ENCODE assay signal across 22 cellular contexts in the genomic region with DNA sequence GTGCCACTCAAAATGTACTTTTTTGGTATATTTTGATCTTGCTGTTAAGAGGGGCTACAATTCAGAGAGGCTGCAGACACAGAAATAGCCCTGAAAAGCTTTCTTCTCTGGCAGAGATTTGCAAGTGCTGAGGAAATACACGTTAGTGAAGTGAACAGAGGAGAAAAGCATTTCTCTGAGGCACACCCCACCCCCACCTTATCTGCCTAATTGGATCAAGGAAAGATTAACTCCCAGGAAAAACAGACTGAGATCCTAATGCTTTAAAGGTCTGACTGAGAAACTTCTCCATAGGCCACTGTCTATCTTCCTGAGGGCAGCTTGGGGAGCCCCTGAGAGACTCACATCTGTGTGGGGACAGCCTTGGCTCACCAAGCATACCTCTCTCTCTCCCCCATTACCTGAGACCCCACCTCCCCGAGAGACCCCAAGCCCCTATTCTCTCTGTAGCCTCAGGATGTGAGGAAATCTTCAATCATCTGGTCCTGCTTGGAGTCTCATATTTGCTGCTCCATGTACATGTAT. TPM values are rescaled to one million over a fixed set of nuclear protein-coding genes. Genes with fewer than 3 reads are reported as not detected.
A peak's percentile ranks its signal among the peaks of the same experiment; 100 is the strongest.
DNase-seq lines count a peak whose midpoint lies in the region; ATAC-seq and TF ChIP-seq lines count a peak whose summit lies in the region.
"Had no signal": no experiment of that assay in that cellular context is flagged by ENCODE, and none has a peak within 500 bp of the region (broad histone marks: within the 10 kb centered on the region; RNA-seq: fewer than 3 reads in every experiment).

No MANE protein-coding gene starts in this region.

- H3K27me3 ChIP-seq in A673 (replicated peaks; ENCODE audit: insufficient read depth, low read depth, low read length, poor library complexity) = no peaks in the 10 kb centered on the region
- H3K27me3 ChIP-seq in esophagus squamous epithelium = no peaks in the 10 kb centered on the region
- no peaks in the 10 kb centered on the region for H3K27me3 ChIP-seq in neuronal stem cell (ENCODE audit: control insufficient read depth in 3 of 3, insufficient read depth in 3 of 3, low read depth in 1 of 3, low read length in 3 of 3)
- H3K27me3 ChIP-seq: BLaER1 treated with 17β-estradiol and CSF1 and Interleukin-3, amounts not matched to agents 10 nM and 100 nM had no signal

- 46 to 67% methylated on average over 2 of the region's 2 CpGs for WGBS in esophagus squamous epithelium, 2 donors
- no CpG with 5 or more reads among the region's 2 CpGs for WGBS in neuronal stem cell (ENCODE audit: extremely low coverage in 2 of 2, insufficient read length in 2 of 2, insufficient replicate concordance in 1 of 2), 2 donors

- H3K4me2 ChIP-seq in neuronal stem cell (ENCODE audit: insufficient read depth, low read length, poor library complexity, severe bottlenecking) = no peak overlapping the region
- H3K4me2 ChIP-seq: BLaER1 treated with 17β-estradiol and CSF1 and Interleukin-3, amounts not matched to agents 10 nM and 100 nM had no signal

- H3K4me1 ChIP-seq in A673 (ENCODE audit: insufficient read depth, low read length, poor library complexity, severe bottlenecking) (peaks cover 45% of the 10 kb centered on the region), esophagus squamous epithelium (peaks cover 4 to 26% (median 13%) of the 10 kb centered on the region in 3 donors), neuronal stem cell (ENCODE audit: control insufficient read depth in 2 of 2, insufficient read depth in 1 of 2, low read depth in 1 of 2, low read length in 2 of 2) (peaks cover 0 to 10% of the 10 kb centered on the region in 2 donors)
- H3K4me1 ChIP-seq: BLaER1 treated with 17β-estradiol and CSF1 and Interleukin-3, amounts not matched to agents 10 nM and 100 nM had no signal

- no peak overlapping the region for H3K9ac ChIP-seq in neuronal stem cell (ENCODE audit: low read depth, low read length, poor library complexity)
- H3K9ac ChIP-seq: BLaER1 treated with 17β-estradiol and CSF1 and Interleukin-3, amounts not matched to agents 10 nM and 100 nM had no signal

- intact Hi-C loops in A673 (cut with micrococcal nuclease; ENCODE audit: unreplicated experiment) = no loop called here
- intact Hi-C loops in esophagus squamous epithelium (cut with DNase I) = no loop called here

- H2BK12ac ChIP-seq in neuronal stem cell (ENCODE audit: low read length) = no peak overlapping the region

- no peak overlapping the region for H2BK5ac ChIP-seq in neuronal stem cell (ENCODE audit: low read length)

- peak overlapping the region; percentile 79 for H3K27ac ChIP-seq in A673 (ENCODE audit: low read depth, low read length, poor library complexity, severe bottlenecking)
- H3K27ac ChIP-seq in esophagus squamous epithelium = peak overlapping the region; percentile 5 to 76 (median 48)
- no peak overlapping the region for H3K27ac ChIP-seq in neuronal stem cell (replicated peaks; ENCODE audit: low read length)
- H3K27ac ChIP-seq: BLaER1 treated with 17β-estradiol and CSF1 and Interleukin-3, amounts not matched to agents 10 nM and 100 nM; HL-60 had no signal

- no peak overlapping the region for H2AFZ ChIP-seq in neuronal stem cell (ENCODE audit: low read length)

- H4K91ac ChIP-seq in neuronal stem cell (ENCODE audit: low read depth, low read length, poor library complexity) = no peak overlapping the region

- CTCF ChIA-PET in A673 (lab: Charles Lee) = no interaction called here

- POLR2A ChIA-PET in A673 (lab: Charles Lee; ENCODE audit: low non-redundant PET) = no interaction called here

- no peak overlapping the region for H2AK5ac ChIP-seq in neuronal stem cell (ENCODE audit: low read depth, low read length)

- no peaks in the 10 kb centered on the region for H3K36me3 ChIP-seq in A673 (ENCODE audit: insufficient read depth, low read length, poor library complexity, severe bottlenecking)
- H3K36me3 ChIP-seq in esophagus squamous epithelium = no peaks in the 10 kb centered on the region
- H3K36me3 ChIP-seq in neuronal stem cell (replicated peaks in 1 of 2; ENCODE audit: control insufficient read depth in 2 of 2, insufficient read depth in 2 of 2, low read length in 2 of 2) = no peaks in the 10 kb centered on the region
- H3K36me3 ChIP-seq: BLaER1 treated with 17β-estradiol and CSF1 and Interleukin-3, amounts not matched to agents 10 nM and 100 nM; HAP-1 had no signal

- no peaks in the 10 kb centered on the region for H3K79me1 ChIP-seq in neuronal stem cell (ENCODE audit: low read depth, low read length)

- TF ChIP-seq CTCF in A673 (conservative IDR thresholded peaks at IDR 0.05; ENCODE audit: low read depth, low read length) = no peak
- TF ChIP-seq CTCF in esophagus squamous epithelium (IDR thresholded peaks at IDR 0.05) = no peak

- H3K23ac ChIP-seq in neuronal stem cell (ENCODE audit: low read depth, low read length, poor library complexity) = no peak overlapping the region

- DNase-seq in A673 (ENCODE audit: low spot score) (peak; percentile 86), NCI-H82 (lab: John Stamatoyannopoulos, UW) (peak; percentile 84), esophagus squamous epithelium (lab: John Stamatoyannopoulos, UW) (no peak), neuronal stem cell (ENCODE audit: low spot score) (peak; percentile 14), GOT3 (lab: John Stamatoyannopoulos, UW) (no peak), AG08396 (ENCODE audit: low spot score) (no peak), AG20443 (ENCODE audit: low spot score) (no peak)
- DNase-seq: CD8-positive, alpha-beta T cell; DMS 273 treated with DMSO at 0.1 percent for 48 hours; DND-41; NCI-H1092 treated with DMSO at 0.1 percent for 48 hours; NCI-H146; NCI-H2029 treated with DMSO at 0.1 percent for 48 hours; NCI-H2171 treated with DMSO at 0.1 percent for 48 hours; NCI-H446 treated with DMSO at 0.1 percent for 48 hours; NCI-H748 treated with DMSO at 0.1 percent for 48 hours; RPMI8226 had no signal

- no peak overlapping the region for H2BK15ac ChIP-seq in neuronal stem cell (ENCODE audit: low read length)

- no peak overlapping the region for H3K14ac ChIP-seq in neuronal stem cell (ENCODE audit: low read length)

- no peak overlapping the region for H3K4ac ChIP-seq in neuronal stem cell (ENCODE audit: low read length)

- H3K4me3 ChIP-seq in A673 (ENCODE audit: low read depth, low read length, poor library complexity, severe bottlenecking) (no peak overlapping the region), esophagus squamous epithelium (no peak overlapping the region), neuronal stem cell (ENCODE audit: low read length in 2 of 2) (no peak overlapping the region)
- H3K4me3 ChIP-seq: BLaER1 treated with 17β-estradiol and CSF1 and Interleukin-3, amounts not matched to agents 10 nM and 100 nM; HAP-1 had no signal

- no TSS peak for BruUV-seq in A673 (replicated peaks; lab: Mats Ljungman, UMichigan)

- TF ChIP-seq POLR2A in esophagus squamous epithelium (IDR thresholded peaks at IDR 0.05) = no peak

- no peak overlapping the region for H4K8ac ChIP-seq in neuronal stem cell (ENCODE audit: low read depth, low read length)

- no peak overlapping the region for H3K18ac ChIP-seq in neuronal stem cell (ENCODE audit: low read length)

- H3K9me3 ChIP-seq in A673 (ENCODE audit: low read depth, low read length, poor library complexity, severe bottlenecking) = no peaks in the 10 kb centered on the region
- no peaks in the 10 kb centered on the region for H3K9me3 ChIP-seq in esophagus squamous epithelium
- H3K9me3 ChIP-seq in neuronal stem cell (replicated peaks in 1 of 2; ENCODE audit: control insufficient read depth in 2 of 2, insufficient read depth in 1 of 2, low read depth in 1 of 2, low read length in 2 of 2) = no peaks in the 10 kb centered on the region
- H3K9me3 ChIP-seq: BLaER1 treated with 17β-estradiol and CSF1 and Interleukin-3, amounts not matched to agents 10 nM and 100 nM; HAP-1 had no signal

- ATAC-seq in GM19463 (IDR thresholded peaks at IDR 0.05; ENCODE audit: unreplicated experiment) = no peak
- ATAC-seq: CD8-positive, alpha-beta T cell had no signal

- no peak overlapping the region for H2BK120ac ChIP-seq in neuronal stem cell (ENCODE audit: low read depth, low read length)

RNA-seq across cellular contexts. Expression of gene AKR1C3, which starts 14.8 kb away (rescaled TPM):
- total RNA-seq in A673 (2021) (618 and 627 TPM in 2 replicates), esophagus squamous epithelium (100 to 1,000 TPM in 2 of 4 donors, 10 to 100 TPM in 2; 45.6 to 149 (median 91.0) TPM)
- 1.3 TPM for polyA plus RNA-seq in neuronal stem cell (2013, experiment 1 of 2)
- 0.90 TPM for polyA plus RNA-seq in neuronal stem cell (2013, experiment 2 of 2)
- total RNA-seq: G401 had no signal

Comparison
In these comparisons a context has a peak if more than half of its experiments do, and no peak if none do; other contexts are left out.
1. DNase-seq: peak in A673 (single experiment), NCI-H82 (single experiment) and neuronal stem cell (single experiment); none in esophagus squamous epithelium (single experiment), GOT3 (single experiment), AG08396 (single experiment) and AG20443 (single experiment).